In the genomic region with DNA sequence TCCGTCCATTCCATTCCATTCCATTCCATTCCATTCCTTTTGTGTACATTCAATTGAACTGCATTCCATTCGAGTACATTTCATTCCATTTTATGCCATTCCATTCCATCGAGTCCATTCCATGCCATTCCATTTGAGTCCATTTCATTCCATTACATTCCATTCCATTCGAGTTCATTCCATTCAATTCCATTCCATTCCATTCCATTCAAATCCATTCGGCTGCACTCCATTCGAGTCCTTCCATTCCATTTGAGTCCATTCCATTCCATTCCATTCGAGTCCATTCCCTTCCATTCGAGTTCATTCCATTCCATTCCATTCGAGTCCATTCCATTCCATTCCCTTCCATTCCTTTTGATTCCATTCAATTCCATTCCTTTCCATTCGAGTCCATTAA, we compare ENCODE assay signal across 16 cellular contexts.
A peak's percentile ranks its signal among the peaks of the same experiment; 100 is the strongest.
DNase-seq lines count a peak whose midpoint lies in the region; ATAC-seq and TF ChIP-seq lines count a peak whose summit lies in the region.
"Had no signal": no experiment of that assay in that cellular context is flagged by ENCODE, and none has a peak within 500 bp of the region (broad histone marks: within the 10 kb centered on the region; RNA-seq: fewer than 3 reads in every experiment).

No MANE protein-coding gene starts in this region.

- H3K4me2 ChIP-seq in Karpas-422 (ENCODE audit: low read depth, low read length, poor library complexity, severe bottlenecking): no peak overlapping the region
- H3K4me2 ChIP-seq: A549 had no signal

- no peak overlapping the region for H3K27ac ChIP-seq in HUES64 (ENCODE audit: low read depth, low read length)
- H3K27ac ChIP-seq in Karpas-422 (ENCODE audit: low read length): no peak overlapping the region
- H3K27ac ChIP-seq in liver (ENCODE audit: low read depth in 1 of 2, low read length in 2 of 2): no peak overlapping the region
- H3K27ac ChIP-seq in upper lobe of left lung: no peak overlapping the region
- H3K27ac ChIP-seq in left lung: no peak overlapping the region
- H3K27ac ChIP-seq: A549, C4-2B had no signal

- intact Hi-C loops in left lung (cut with DNase I): no loop called here

- WGBS in HUES64: 67% methylated on average over 10 of the region's 10 CpGs
- WGBS in liver: 51% methylated on average over 10 of the region's 10 CpGs
- 58 to 64% methylated on average over 10 of the region's 10 CpGs for WGBS in upper lobe of left lung, 2 donors

- no peak overlapping the region for H3K9ac ChIP-seq in HUES64 (ENCODE audit: low read depth, low read length)
- no peak overlapping the region for H3K9ac ChIP-seq in Karpas-422 (ENCODE audit: low read length)
- no peak overlapping the region for H3K9ac ChIP-seq in liver (ENCODE audit: low read depth in 1 of 2, low read length in 2 of 2)

- H3K4me1 ChIP-seq in HUES64 (ENCODE audit: insufficient read depth, low read length) (no peaks in the 10 kb centered on the region), Karpas-422 (ENCODE audit: low read length) (no peaks in the 10 kb centered on the region), liver (ENCODE audit: control insufficient read depth in 4 of 4, insufficient read depth in 4 of 4, low read length in 3 of 4) (no peaks in the 10 kb centered on the region), upper lobe of left lung (no peaks in the 10 kb centered on the region), left lung (no peaks in the 10 kb centered on the region)
- H3K4me1 ChIP-seq: A549, BE2C had no signal

- no peaks in the 10 kb centered on the region for H3K9me2 ChIP-seq in Karpas-422 (replicated peaks; ENCODE audit: insufficient read depth, low read length)

- no peaks in the 10 kb centered on the region for H3K79me2 ChIP-seq in Karpas-422 (ENCODE audit: low read length)

- TF ChIP-seq EP300 in upper lobe of left lung (IDR thresholded peaks at IDR 0.05): no peak

- peak; percentile 7 to 24 for ATAC-seq in upper lobe of left lung (ENCODE audit: low FRiP score in 2 of 2)
- ATAC-seq in left lung: no peak
- no peak for ATAC-seq in GM21576 (IDR thresholded peaks at IDR 0.05; ENCODE audit: unreplicated experiment)
- ATAC-seq: A549; CD8-positive, alpha-beta T cell; HCT116 had no signal

- no peak overlapping the region for H2AFZ ChIP-seq in Karpas-422 (ENCODE audit: low read length)

- H3K4me3 ChIP-seq in HUES64 (ENCODE audit: low read length): peak overlapping the region; percentile 2; the same call in 1 of the 2 replicates
- 0 out of 2 replicates have a peak overlapping the region, but pooled peaks have one; percentile 4 for H3K4me3 ChIP-seq in Karpas-422 (ENCODE audit: low read length)
- peak overlapping the region in 2 of 3 donors; percentile 2 to 39 for H3K4me3 ChIP-seq in liver (ENCODE audit: low read depth in 1 of 3, low read length in 3 of 3)
- H3K4me3 ChIP-seq in upper lobe of left lung: no peak overlapping the region
- no peak overlapping the region for H3K4me3 ChIP-seq in left lung
- H3K4me3 ChIP-seq: A549 had no signal

- TF ChIP-seq RAD21 in liver (IDR thresholded peaks at IDR 0.05): no peak

- peak; percentile 40 for DNase-seq in Karpas-422
- DNase-seq in upper lobe of left lung: no peak
- DNase-seq in left lung: no peak
- no peak for DNase-seq in HCEC 1CT
- DNase-seq: BE2C; CD8-positive, alpha-beta T cell; COR-L47; DMS153; DND-41; GDM1 had no signal

- H3K27me3 ChIP-seq in HUES64 (ENCODE audit: insufficient read depth, low read length) (no peaks in the 10 kb centered on the region), Karpas-422 (ENCODE audit: low read length) (no peaks in the 10 kb centered on the region), liver (ENCODE audit: control insufficient read depth in 4 of 4, insufficient read depth in 4 of 4, low read length in 3 of 4) (no peaks in the 10 kb centered on the region), upper lobe of left lung (no peaks in the 10 kb centered on the region), left lung (no peaks in the 10 kb centered on the region)
- H3K27me3 ChIP-seq: BE2C had no signal

- TF ChIP-seq CTCF in liver (IDR thresholded peaks at IDR 0.05; ENCODE audit: low read depth, low read length, missing input control) (no peak), upper lobe of left lung (IDR thresholded peaks at IDR 0.05) (no peak), left lung (IDR thresholded peaks at IDR 0.05) (no peak)

- no peaks in the 10 kb centered on the region for H4K20me1 ChIP-seq in Karpas-422 (ENCODE audit: insufficient read depth, low read depth, low read length)

- H3K9me3 ChIP-seq in HUES64 (ENCODE audit: insufficient read depth, low read depth, low read length) (peaks cover 87% of the 10 kb centered on the region), Karpas-422 (ENCODE audit: low read length) (peaks cover 48% of the 10 kb centered on the region), liver (ENCODE audit: control insufficient read depth in 4 of 4, low read length in 3 of 4) (peaks cover 16 to 60% (median 50%) of the 10 kb centered on the region in 4 donors), upper lobe of left lung (peaks cover 3 to 73% (median 16%) of the 10 kb centered on the region in 4 donors), left lung (peaks cover 0 to 84% of the 10 kb centered on the region in 2 donors)

- no peaks in the 10 kb centered on the region for H3K36me3 ChIP-seq in HUES64 (ENCODE audit: insufficient read depth, low read length)
- H3K36me3 ChIP-seq in Karpas-422 (ENCODE audit: insufficient read depth, low read length): no peaks in the 10 kb centered on the region
- no peaks in the 10 kb centered on the region for H3K36me3 ChIP-seq in liver (ENCODE audit: control insufficient read depth in 4 of 4, insufficient read depth in 3 of 4, low read depth in 1 of 4, low read length in 3 of 4)
- no peaks in the 10 kb centered on the region for H3K36me3 ChIP-seq in upper lobe of left lung
- H3K36me3 ChIP-seq in left lung: no peaks in the 10 kb centered on the region
- H3K36me3 ChIP-seq: BE2C had no signal

- no peak for TF ChIP-seq POLR2A in upper lobe of left lung (IDR thresholded peaks at IDR 0.05)

TF ChIP-seq in liver, 16 proteins besides CTCF, POLR2A, EP300 and RAD21:
- TF ChIP-seq JUND (IDR thresholded peaks at IDR 0.05): no peak
- no peak for TF ChIP-seq SP1 (IDR thresholded peaks at IDR 0.05)
- no peak for TF ChIP-seq HNF4A (conservative IDR thresholded peaks at IDR 0.05)
- no peak for TF ChIP-seq NR2F2 (IDR thresholded peaks at IDR 0.05)
- no peak for TF ChIP-seq FOXA2 (IDR thresholded peaks at IDR 0.05)
- TF ChIP-seq GABPA (IDR thresholded peaks at IDR 0.05 in 1 of 2, conservative IDR thresholded peaks at IDR 0.05 in 1 of 2): no peak
- TF ChIP-seq, protein P1, sequence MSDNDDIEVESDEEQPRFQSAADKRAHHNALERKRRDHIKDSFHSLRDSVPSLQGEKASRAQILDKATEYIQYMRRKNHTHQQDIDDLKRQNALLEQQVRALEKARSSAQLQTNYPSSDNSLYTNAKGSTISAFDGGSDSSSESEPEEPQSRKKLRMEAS (IDR thresholded peaks at IDR 0.05): no peak
- TF ChIP-seq, protein P2, sequence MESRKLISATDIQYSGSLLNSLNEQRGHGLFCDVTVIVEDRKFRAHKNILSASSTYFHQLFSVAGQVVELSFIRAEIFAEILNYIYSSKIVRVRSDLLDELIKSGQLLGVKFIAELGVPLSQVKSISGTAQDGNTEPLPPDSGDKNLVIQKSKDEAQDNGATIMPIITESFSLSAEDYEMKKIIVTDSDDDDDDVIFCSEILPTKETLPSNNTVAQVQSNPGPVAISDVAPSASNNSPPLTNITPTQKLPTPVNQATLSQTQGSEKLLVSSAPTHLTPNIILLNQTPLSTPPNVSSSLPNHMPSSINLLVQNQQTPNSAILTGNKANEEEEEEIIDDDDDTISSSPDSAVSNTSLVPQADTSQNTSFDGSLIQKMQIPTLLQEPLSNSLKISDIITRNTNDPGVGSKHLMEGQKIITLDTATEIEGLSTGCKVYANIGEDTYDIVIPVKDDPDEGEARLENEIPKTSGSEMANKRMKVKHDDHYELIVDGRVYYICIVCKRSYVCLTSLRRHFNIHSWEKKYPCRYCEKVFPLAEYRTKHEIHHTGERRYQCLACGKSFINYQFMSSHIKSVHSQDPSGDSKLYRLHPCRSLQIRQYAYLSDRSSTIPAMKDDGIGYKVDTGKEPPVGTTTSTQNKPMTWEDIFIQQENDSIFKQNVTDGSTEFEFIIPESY (IDR thresholded peaks at IDR 0.05): no peak
- no peak for TF ChIP-seq YY1 (IDR thresholded peaks at IDR 0.05)
- no peak for TF ChIP-seq RXRA (IDR thresholded peaks at IDR 0.05)
- TF ChIP-seq EGR1 (IDR thresholded peaks at IDR 0.05; ENCODE audit: low read depth in 2 of 2): no peak
- TF ChIP-seq, protein P3, sequence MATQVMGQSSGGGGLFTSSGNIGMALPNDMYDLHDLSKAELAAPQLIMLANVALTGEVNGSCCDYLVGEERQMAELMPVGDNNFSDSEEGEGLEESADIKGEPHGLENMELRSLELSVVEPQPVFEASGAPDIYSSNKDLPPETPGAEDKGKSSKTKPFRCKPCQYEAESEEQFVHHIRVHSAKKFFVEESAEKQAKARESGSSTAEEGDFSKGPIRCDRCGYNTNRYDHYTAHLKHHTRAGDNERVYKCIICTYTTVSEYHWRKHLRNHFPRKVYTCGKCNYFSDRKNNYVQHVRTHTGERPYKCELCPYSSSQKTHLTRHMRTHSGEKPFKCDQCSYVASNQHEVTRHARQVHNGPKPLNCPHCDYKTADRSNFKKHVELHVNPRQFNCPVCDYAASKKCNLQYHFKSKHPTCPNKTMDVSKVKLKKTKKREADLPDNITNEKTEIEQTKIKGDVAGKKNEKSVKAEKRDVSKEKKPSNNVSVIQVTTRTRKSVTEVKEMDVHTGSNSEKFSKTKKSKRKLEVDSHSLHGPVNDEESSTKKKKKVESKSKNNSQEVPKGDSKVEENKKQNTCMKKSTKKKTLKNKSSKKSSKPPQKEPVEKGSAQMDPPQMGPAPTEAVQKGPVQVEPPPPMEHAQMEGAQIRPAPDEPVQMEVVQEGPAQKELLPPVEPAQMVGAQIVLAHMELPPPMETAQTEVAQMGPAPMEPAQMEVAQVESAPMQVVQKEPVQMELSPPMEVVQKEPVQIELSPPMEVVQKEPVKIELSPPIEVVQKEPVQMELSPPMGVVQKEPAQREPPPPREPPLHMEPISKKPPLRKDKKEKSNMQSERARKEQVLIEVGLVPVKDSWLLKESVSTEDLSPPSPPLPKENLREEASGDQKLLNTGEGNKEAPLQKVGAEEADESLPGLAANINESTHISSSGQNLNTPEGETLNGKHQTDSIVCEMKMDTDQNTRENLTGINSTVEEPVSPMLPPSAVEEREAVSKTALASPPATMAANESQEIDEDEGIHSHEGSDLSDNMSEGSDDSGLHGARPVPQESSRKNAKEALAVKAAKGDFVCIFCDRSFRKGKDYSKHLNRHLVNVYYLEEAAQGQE (IDR thresholded peaks at IDR 0.05): no peak
- TF ChIP-seq TAF1 (conservative IDR thresholded peaks at IDR 0.05): no peak
- TF ChIP-seq HNF4G (IDR thresholded peaks at IDR 0.05): no peak

Comparison
In these comparisons a context has a peak if more than half of its experiments do, and no peak if none do; other contexts are left out.
1. H3K4me3 ChIP-seq: peak in HUES64 (single experiment), Karpas-422 (single experiment) and liver (2 of 3); none in upper lobe of left lung (0 of 4) and left lung (0 of 2).
2. ATAC-seq: peak in upper lobe of left lung (2 of 2); none in left lung (single experiment) and GM21576 (single experiment).